Comparison of ENCODE assay signal across 8 cellular contexts in the genomic region with DNA sequence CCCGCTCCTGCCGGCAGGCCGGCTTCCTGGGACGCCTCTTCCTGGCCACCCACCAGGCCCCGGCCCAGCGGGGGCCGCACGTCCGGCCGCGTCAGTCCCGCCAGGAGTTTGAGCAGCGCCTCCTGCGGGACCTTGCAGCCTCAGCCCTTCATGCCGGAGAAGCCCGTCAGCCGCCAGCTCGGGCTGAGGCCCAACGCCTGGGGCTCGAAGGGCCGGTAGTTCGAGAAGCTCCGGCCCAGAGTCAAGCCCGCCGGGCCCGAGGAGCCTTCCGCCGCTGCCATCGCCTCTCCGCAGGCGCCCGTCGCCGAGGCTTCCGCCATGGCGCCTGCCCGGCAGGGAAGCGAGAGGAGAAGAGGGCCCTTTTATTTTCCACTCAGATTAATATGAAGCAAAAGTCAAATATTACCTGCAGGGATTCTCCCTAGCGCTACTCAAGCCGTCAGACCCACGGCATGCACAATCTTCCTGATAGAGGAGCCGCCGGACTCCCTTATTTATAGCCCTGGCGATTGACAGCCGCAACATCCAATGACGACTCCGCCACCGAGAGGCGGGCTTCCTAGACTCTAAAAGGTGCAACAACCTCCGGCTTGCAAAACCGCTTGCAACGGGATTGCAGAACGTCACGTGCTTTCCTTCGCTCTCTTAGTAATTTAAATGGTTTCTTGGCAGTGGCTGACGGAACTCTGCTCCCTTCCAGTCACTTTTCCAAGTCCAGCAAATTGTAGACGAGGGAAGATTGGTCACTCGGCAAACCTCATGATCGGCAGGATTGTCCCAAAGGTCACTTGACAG. TPM values are rescaled to one million over a fixed set of nuclear protein-coding genes. Genes with fewer than 3 reads are reported as not detected.
DNase-seq lines count a peak whose midpoint lies in the region; ATAC-seq and FAIRE-seq lines count a peak whose summit lies in the region.

A gene with protein sequence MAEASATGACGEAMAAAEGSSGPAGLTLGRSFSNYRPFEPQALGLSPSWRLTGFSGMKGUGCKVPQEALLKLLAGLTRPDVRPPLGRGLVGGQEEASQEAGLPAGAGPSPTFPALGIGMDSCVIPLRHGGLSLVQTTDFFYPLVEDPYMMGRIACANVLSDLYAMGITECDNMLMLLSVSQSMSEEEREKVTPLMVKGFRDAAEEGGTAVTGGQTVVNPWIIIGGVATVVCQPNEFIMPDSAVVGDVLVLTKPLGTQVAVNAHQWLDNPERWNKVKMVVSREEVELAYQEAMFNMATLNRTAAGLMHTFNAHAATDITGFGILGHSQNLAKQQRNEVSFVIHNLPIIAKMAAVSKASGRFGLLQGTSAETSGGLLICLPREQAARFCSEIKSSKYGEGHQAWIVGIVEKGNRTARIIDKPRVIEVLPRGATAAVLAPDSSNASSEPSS (minus strand): TSS at position 467 of the 795 bp plus-strand sequence. CDS start 147 bp downstream, at position 320.

- peaks cover 11% of the 10 kb centered on the region; the same call in 1 of the 2 replicates for H3K36me3 ChIP-seq in Karpas-422 (ENCODE audit: insufficient read depth, low read length)

- H3K4me3 ChIP-seq in Karpas-422 (ENCODE audit: low read length), result peak within 1 kb of the TSS; percentile 89

- peak within 1 kb of the TSS; percentile 99 for H3K9ac ChIP-seq in Karpas-422 (ENCODE audit: low read length)

- no peaks in the 10 kb centered on the region for H3K27me3 ChIP-seq in Karpas-422 (ENCODE audit: low read length)

- peak within 1 kb of the TSS; percentile 97 for H3K4me2 ChIP-seq in Karpas-422 (ENCODE audit: low read depth, low read length, poor library complexity, severe bottlenecking)

- peaks cover 23% of the 10 kb centered on the region for H3K4me1 ChIP-seq in Karpas-422 (ENCODE audit: low read length)

- peaks cover 23% of the 10 kb centered on the region for H3K79me2 ChIP-seq in Karpas-422 (ENCODE audit: low read length)

- no peaks in the 10 kb centered on the region for H3K9me2 ChIP-seq in Karpas-422 (replicated peaks; ENCODE audit: insufficient read depth, low read length)

- no peaks in the 10 kb centered on the region for H3K27me3 Mint-ChIP-seq in naive B cell
- H3K27me3 Mint-ChIP-seq in stimulated activated memory B cell treated with anti-CD40 and anti-IgM and Interleukin-4, amounts not matched to agents 10 μg/mL and 1 μg/mL and 100 μg/mL, for 72 hours, result no peaks in the 10 kb centered on the region

- peak within 1 kb of the TSS; percentile 75 for H3K27ac ChIP-seq in Karpas-422 (ENCODE audit: low read length)

- FAIRE-seq in RCC 7860 (lab: Jason Lieb, UNC), result peak; percentile 25

- no peaks in the 10 kb centered on the region for H3K9me3 Mint-ChIP-seq in naive B cell
- H3K9me3 Mint-ChIP-seq in stimulated activated memory B cell treated with anti-CD40 and anti-IgM and Interleukin-4, amounts not matched to agents 10 μg/mL and 1 μg/mL and 100 μg/mL, for 72 hours, result peaks cover 3% of the 10 kb centered on the region

- H4K20me1 ChIP-seq in Karpas-422 (ENCODE audit: insufficient read depth, low read depth, low read length), result peaks cover 22% of the 10 kb centered on the region

- DNase-seq in DMS53 treated with DMSO at 0.1 percent for 48 hours (lab: John Stamatoyannopoulos, UW; ENCODE audit: unreplicated experiment) (peak; percentile 96), Karpas-422 (peak; percentile 99), RCC 7860 (ENCODE audit: low spot score) (peak; percentile 90), activated T-helper 1 cell treated with Interleukin-2 at 50 U/mL for 16 hours (ENCODE audit: low read depth) (peak; percentile 89), fibroblast of gingiva (ENCODE audit: low read depth) (peak; percentile 98), naive B cell (peak; percentile 90)

- ATAC-seq in GM21619 (IDR thresholded peaks at IDR 0.05; ENCODE audit: unreplicated experiment) (peak; percentile 82), naive B cell (ENCODE audit: low read depth in 2 of 2) (peak; percentile 94 to 95)
- ATAC-seq in stimulated activated memory B cell treated with anti-CD40 and anti-IgM and Interleukin-4, amounts not matched to agents 10 μg/mL and 1 μg/mL and 100 μg/mL, for 72 hours, result peak; percentile 99

- peaks cover 32 to 58% (median 44%) of the 10 kb centered on the region in 3 donors for H3K4me1 Mint-ChIP-seq in naive B cell
- peaks cover 45% of the 10 kb centered on the region for H3K4me1 Mint-ChIP-seq in stimulated activated memory B cell treated with anti-CD40 and anti-IgM and Interleukin-4, amounts not matched to agents 10 μg/mL and 1 μg/mL and 100 μg/mL, for 72 hours

- peaks cover 8 to 12% of the 10 kb centered on the region in 2 donors for H3K36me3 Mint-ChIP-seq in naive B cell
- H3K36me3 Mint-ChIP-seq in stimulated activated memory B cell treated with anti-CD40 and anti-IgM and Interleukin-4, amounts not matched to agents 10 μg/mL and 1 μg/mL and 100 μg/mL, for 72 hours, result peaks cover 38% of the 10 kb centered on the region

- peak within 1 kb of the TSS; percentile 88 to 98 (median 97) for H3K4me3 Mint-ChIP-seq in naive B cell
- peak within 1 kb of the TSS; percentile 90 for H3K4me3 Mint-ChIP-seq in stimulated activated memory B cell treated with anti-CD40 and anti-IgM and Interleukin-4, amounts not matched to agents 10 μg/mL and 1 μg/mL and 100 μg/mL, for 72 hours

- peak within 1 kb of the TSS; percentile 95 to 98 (median 97) for H3K27ac Mint-ChIP-seq in naive B cell
- H3K27ac Mint-ChIP-seq in stimulated activated memory B cell treated with anti-CD40 and anti-IgM and Interleukin-4, amounts not matched to agents 10 μg/mL and 1 μg/mL and 100 μg/mL, for 72 hours, result peak within 1 kb of the TSS; percentile 87

- peak within 1 kb of the TSS; percentile 98 for H2AFZ ChIP-seq in Karpas-422 (ENCODE audit: low read length)

- no peaks in the 10 kb centered on the region for H3K9me3 ChIP-seq in Karpas-422 (ENCODE audit: low read length)

RNA-seq across cellular contexts. Expression of the gene that starts here (rescaled TPM):
- 16.3 and 21.8 TPM in 2 replicates for total RNA-seq in Karpas-422 (2014; rRNA removed; shearing (Covaris generic); ENCODE audit: low replicate concordance)
- 10 to 100 TPM; 45.7 to 86.2 (median 73.6) TPM for polyA plus RNA-seq in naive B cell (ENCODE audit: low read depth in 6 of 6)

Comparison
In these comparisons a context has a peak if more than half of its experiments do, and no peak if none do; other contexts are left out.
1. Peak in every context shown above with its lines: DNase-seq, ATAC-seq, H3K4me3 ChIP-seq and H3K27ac ChIP-seq.